ENCODE assay signal across 9 cellular contexts in genomic region chr22:27032121-27032761, GRCh38.
DNase-seq lines count a peak whose midpoint lies in the region; ATAC-seq, FAIRE-seq and TF ChIP-seq lines count a peak whose summit lies in the region.
"Had no signal": no experiment of that assay in that cellular context is flagged by ENCODE, and none has a peak within 500 bp of the region (broad histone marks: within the 10 kb centered on the region; RNA-seq: fewer than 3 reads in every experiment).

No MANE protein-coding gene starts in this region.

- no peak overlapping the region for H3K27ac ChIP-seq in MM.1S (ENCODE audit: low read length)

- POLR2A ChIA-PET in AG04449 (lab: Yijun Ruan, JAX) = no interaction called here

- DNase-seq in AG04449 (ENCODE audit: low read depth, low spot score) (no peak), NB4 (ENCODE audit: low read depth) (peak; percentile 7), bronchial epithelial cell (ENCODE audit: low read depth) (no peak), kidney epithelial cell (ENCODE audit: low read depth) (no peak), activated T-cell treated with anti-CD3 and anti-CD28 coated beads for 4 hours (no peak), MM.1S (no peak)
- no peak for DNase-seq in effector CD4-positive, alpha-beta T cell
- DNase-seq: CD4-positive, alpha-beta T cell had no signal

- H3K4me3 ChIP-seq in AG04449 (ENCODE audit: low read depth, low read length) = no peak overlapping the region
- no peak overlapping the region for H3K4me3 ChIP-seq in NB4 (ENCODE audit: low read depth, low read length)
- no peak overlapping the region for H3K4me3 ChIP-seq in bronchial epithelial cell (ENCODE audit: low read depth, low read length)
- no peak overlapping the region for H3K4me3 ChIP-seq in kidney epithelial cell (ENCODE audit: low read depth, low read length)
- H3K4me3 ChIP-seq in MM.1S (ENCODE audit: low read length) = no peak overlapping the region

- H3K4me2 ChIP-seq in MM.1S (ENCODE audit: low read depth, low read length) = no peak overlapping the region

- no peak for ATAC-seq in GM21529 (IDR thresholded peaks at IDR 0.05; ENCODE audit: unreplicated experiment)

- no peak for FAIRE-seq in bronchial epithelial cell (lab: Jason Lieb, UNC)

- no peak overlapping the region for H2AFZ ChIP-seq in MM.1S (ENCODE audit: low read length)

- no peaks in the 10 kb centered on the region for H3K9me3 ChIP-seq in MM.1S (replicated peaks; ENCODE audit: insufficient read depth, low read length)

- no peaks in the 10 kb centered on the region for H3K4me1 ChIP-seq in MM.1S (ENCODE audit: low read length)

- TF ChIP-seq POLR2A in NB4 (IDR thresholded peaks at IDR 0.05; ENCODE audit: extremely low read depth, insufficient read length) = no peak

- H3K27me3 ChIP-seq in bronchial epithelial cell (ENCODE audit: control insufficient read depth, insufficient read depth, low read length) = no peaks in the 10 kb centered on the region
- H3K27me3 ChIP-seq in kidney epithelial cell (ENCODE audit: control insufficient read depth, insufficient read depth, low read length) = peaks cover 9% of the 10 kb centered on the region
- H3K27me3 ChIP-seq in MM.1S (replicated peaks; ENCODE audit: insufficient read depth, low read length) = peaks cover 48% of the 10 kb centered on the region

- peak; percentile 15 for TF ChIP-seq CTCF in AG04449 (IDR thresholded peaks at IDR 0.05; ENCODE audit: insufficient read depth, low read length, missing control alignments)
- peak; percentile 32 for TF ChIP-seq CTCF in NB4 (IDR thresholded peaks at IDR 0.05; ENCODE audit: low read depth, low read length)
- peak; percentile 13 for TF ChIP-seq CTCF in bronchial epithelial cell (IDR thresholded peaks at IDR 0.05; ENCODE audit: insufficient read depth, low read length, severe bottlenecking)
- peak; percentile 41 for TF ChIP-seq CTCF in kidney epithelial cell (IDR thresholded peaks at IDR 0.05; ENCODE audit: insufficient read depth, low read length, poor library complexity, severe bottlenecking)
- no peak for TF ChIP-seq CTCF in MM.1S (IDR thresholded peaks at IDR 0.05; ENCODE audit: low read length)

- H4K20me1 ChIP-seq in MM.1S (ENCODE audit: insufficient read depth, low read length) = no peaks in the 10 kb centered on the region

- CTCF ChIA-PET in AG04449 (lab: Yijun Ruan, JAX) = no interaction called here

- H3K79me2 ChIP-seq in MM.1S (ENCODE audit: low read length) = no peaks in the 10 kb centered on the region

- H3K36me3 ChIP-seq in bronchial epithelial cell (ENCODE audit: control insufficient read depth, insufficient read depth, low read length) = no peaks in the 10 kb centered on the region
- no peaks in the 10 kb centered on the region for H3K36me3 ChIP-seq in kidney epithelial cell (ENCODE audit: control insufficient read depth, insufficient read depth, low read length)
- H3K36me3 ChIP-seq in MM.1S (replicated peaks; ENCODE audit: insufficient read depth, low read length) = no peaks in the 10 kb centered on the region

- H3K9ac ChIP-seq in MM.1S (ENCODE audit: low read length) = no peak overlapping the region

- H3K9me2 ChIP-seq in MM.1S (replicated peaks; ENCODE audit: insufficient read depth, low read length) = no peaks in the 10 kb centered on the region

- H3F3A ChIP-seq in MM.1S (ENCODE audit: insufficient read depth, low read length) = no peaks in the 10 kb centered on the region
